Comparison of ENCODE assay signal across 1 cellular context in genomic region chr18:56468379-56468778, GRCh38.
TF ChIP-seq lines count a peak whose summit lies in the region.

No MANE protein-coding gene starts in this region.

TF ChIP-seq in GM23338, 12 proteins besides CTCF, POLR2A, EP300 and RAD21 (continued from another document):
- TF ChIP-seq ZNF462 (CRISPR knock-in tag; IDR thresholded peaks at IDR 0.05) (no peak), ZNF114 (CRISPR knock-in tag; IDR thresholded peaks at IDR 0.05) (no peak), EZH2phosphoT487 (IDR thresholded peaks at IDR 0.05; ENCODE audit: unreplicated experiment) (no peak), NANOG (IDR thresholded peaks at IDR 0.05; ENCODE audit: borderline replicate concordance) (no peak), STAT1 (IDR thresholded peaks at IDR 0.05; ENCODE audit: unreplicated experiment) (no peak), EZH2 (IDR thresholded peaks at IDR 0.05; ENCODE audit: low read depth, unreplicated experiment) (no peak)
TF ChIP-seq in GM23338: peak in this region for 0.
